Comparison of ENCODE assay signal across 24 cellular contexts in genomic region chr5:158028349-158028748, GRCh38.
"Had no signal": no experiment of that assay in that cellular context is flagged by ENCODE, and none has a peak within 500 bp of the region (broad histone marks: within the 10 kb centered on the region; RNA-seq: fewer than 3 reads in every experiment).

No MANE protein-coding gene starts in this region.

- H3K27ac Mint-ChIP-seq: activated CD4-positive, alpha-beta T cell treated with anti-CD3 and anti-CD28 coated beads, Interleukin-2, amount 10 ng/mL, durations not matched to agents 7 days and 5 days; activated CD8-positive, alpha-beta T cell treated with anti-CD3 and anti-CD28 coated beads for 36 hours; activated naive CD4-positive, alpha-beta T cell treated with anti-CD3 and anti-CD28 coated beads, Interleukin-2, amount 50 U/mL, for 24 hours; activated naive CD8-positive, alpha-beta T cell treated with anti-CD3 and anti-CD28 coated beads, Interleukin-2, amount 50 U/mL, for 24 hours; activated T-helper 2 cell treated with anti-CD3 and anti-CD28 coated beads, Interferon-gamma antibody, Interleukin-2, Interleukin-4, amounts not matched to agents 10 μg/mL and 5 μg/mL and 100 μg/mL, durations not matched to agents 14 hours and 24 hours and 36 hours; naive B cell; WTC11 had no signal

- H3K36me3 ChIP-seq: colonic mucosa, gastrocnemius medialis, left lung, right atrium auricular region, spleen, uterus had no signal

- DNase-seq: activated CD4-positive, alpha-beta T cell treated with anti-CD3 and anti-CD28 coated beads for 1 hour; activated CD4-positive, alpha-beta T cell treated with anti-CD3 and anti-CD28 coated beads, Interleukin-2, amount 10 ng/mL, durations not matched to agents 7 days and 5 days; activated CD8-positive, alpha-beta T cell treated with anti-CD3 and anti-CD28 coated beads for 36 hours; activated naive CD8-positive, alpha-beta T cell treated with anti-CD3 and anti-CD28 coated beads, Interleukin-2, amount 50 U/mL, for 24 hours; activated T-cell treated with anti-CD3 and anti-CD28 coated beads, Interleukin-2, amount 50 U/mL, for 4 hours; colonic mucosa; effector CD8-positive, alpha-beta T cell; gastrocnemius medialis; glutamatergic neuron; kidney; left lung; mesendoderm; naive B cell; spleen; stimulated activated naive CD4-positive, alpha-beta T cell; T-helper 2 cell; testis had no signal

- H3K9me3 ChIP-seq: colonic mucosa, gastrocnemius medialis, left lung, right atrium auricular region, testis, uterus had no signal

- H3K4me3 Mint-ChIP-seq: activated CD4-positive, alpha-beta T cell treated with anti-CD3 and anti-CD28 coated beads, Interleukin-2, amount 10 ng/mL, durations not matched to agents 7 days and 5 days; activated CD8-positive, alpha-beta T cell treated with anti-CD3 and anti-CD28 coated beads for 36 hours; activated naive CD4-positive, alpha-beta T cell treated with anti-CD3 and anti-CD28 coated beads, Interleukin-2, amount 50 U/mL, for 24 hours; activated naive CD8-positive, alpha-beta T cell treated with anti-CD3 and anti-CD28 coated beads, Interleukin-2, amount 50 U/mL, for 24 hours; activated T-cell treated with anti-CD3 and anti-CD28 coated beads, Interleukin-2, amount 50 U/mL, for 4 hours; naive B cell; WTC11 had no signal

- H3K27me3 ChIP-seq: colonic mucosa, gastrocnemius medialis, left lung, right atrium auricular region, testis, uterus had no signal

- H3K4me1 Mint-ChIP-seq: activated CD4-positive, alpha-beta T cell treated with anti-CD3 and anti-CD28 coated beads, Interleukin-2, amount 10 ng/mL, durations not matched to agents 7 days and 5 days; activated naive CD4-positive, alpha-beta T cell treated with anti-CD3 and anti-CD28 coated beads, Interleukin-2, amount 50 U/mL, for 24 hours; naive B cell had no signal

- H3K9me3 Mint-ChIP-seq: activated CD4-positive, alpha-beta T cell treated with anti-CD3 and anti-CD28 coated beads, Interleukin-2, amount 10 ng/mL, durations not matched to agents 7 days and 5 days; activated CD8-positive, alpha-beta T cell treated with anti-CD3 and anti-CD28 coated beads for 36 hours; activated naive CD8-positive, alpha-beta T cell treated with anti-CD3 and anti-CD28 coated beads, Interleukin-2, amount 50 U/mL, for 24 hours; activated T-cell treated with anti-CD3 and anti-CD28 coated beads, Interleukin-2, amount 50 U/mL, for 4 hours had no signal

- H3K4me3 ChIP-seq: colonic mucosa, gastrocnemius medialis, left lung, lung, right atrium auricular region, spleen, testis, uterus had no signal

- ATAC-seq: activated CD8-positive, alpha-beta T cell treated with anti-CD3 and anti-CD28 coated beads for 36 hours; activated naive CD8-positive, alpha-beta T cell treated with anti-CD3 and anti-CD28 coated beads, Interleukin-2, amount 50 U/mL, for 24 hours; activated T-cell treated with anti-CD3 and anti-CD28 coated beads, Interleukin-2, amount 50 U/mL, for 4 hours; gastrocnemius medialis; left lung; WTC11 had no signal

- H3K4me1 ChIP-seq: colonic mucosa, gastrocnemius medialis, left lung, parathyroid adenoma, right atrium auricular region, spleen, uterus had no signal

- H3K36me3 Mint-ChIP-seq: activated naive CD4-positive, alpha-beta T cell treated with anti-CD3 and anti-CD28 coated beads, Interleukin-2, amount 50 U/mL, for 24 hours; naive B cell had no signal

- H3K27ac ChIP-seq: colonic mucosa, gastrocnemius medialis, left lung, parathyroid adenoma, right atrium auricular region, spleen, testis had no signal
